ENCODE assay signal across 9 cellular contexts in genomic region chr12:4118601-4119156, GRCh38.
A peak's percentile ranks its signal among the peaks of the same experiment; 100 is the strongest.
DNase-seq lines count a peak whose midpoint lies in the region; ATAC-seq and TF ChIP-seq lines count a peak whose summit lies in the region.
"Had no signal": no experiment of that assay in that cellular context is flagged by ENCODE, and none has a peak within 500 bp of the region (broad histone marks: within the 10 kb centered on the region; RNA-seq: fewer than 3 reads in every experiment).

No MANE protein-coding gene starts in this region.

- no peaks in the 10 kb centered on the region for H3K36me3 ChIP-seq in GM06990 (ENCODE audit: control insufficient read depth, insufficient read depth, low read length)
- H3K36me3 ChIP-seq in MM.1S (replicated peaks; ENCODE audit: insufficient read depth, low read length) = no peaks in the 10 kb centered on the region
- no peaks in the 10 kb centered on the region for H3K36me3 ChIP-seq in left lung
- no peaks in the 10 kb centered on the region for H3K36me3 ChIP-seq in mesendoderm (ENCODE audit: control insufficient read depth, insufficient read depth, low read length)

- in situ Hi-C loops in GM13976 (cut with MboI; ENCODE audit: low sequenced_read_pairs, unreplicated experiment) = no loop called here

- TF ChIP-seq CTCF in GM06990 (IDR thresholded peaks at IDR 0.05; ENCODE audit: insufficient read depth, low read length, poor library complexity, severe bottlenecking) = no peak
- TF ChIP-seq CTCF in MM.1S (IDR thresholded peaks at IDR 0.05; ENCODE audit: low read length) = no peak
- TF ChIP-seq CTCF in left lung (IDR thresholded peaks at IDR 0.05) = no peak
- TF ChIP-seq CTCF in GM13976 (IDR thresholded peaks at IDR 0.05; ENCODE audit: borderline replicate concordance, control extremely low read depth, extremely low read depth, insufficient read depth, missing control alignments) = no peak

- H3K4me2 ChIP-seq in MM.1S (ENCODE audit: low read depth, low read length) = peak overlapping the region; percentile 99
- H3K4me2 ChIP-seq in mesendoderm (ENCODE audit: low read length) = no peak overlapping the region

- intact Hi-C loops in left lung (cut with DNase I) = no loop called here

- WGBS in mesendoderm (ENCODE audit: extremely low coverage, insufficient coverage, low lambda C conversion rate) = no CpG with 5 or more reads among the region's 7 CpGs

- H3K56ac ChIP-seq in mesendoderm (ENCODE audit: low read length) = no peak overlapping the region

- H3K9ac ChIP-seq in MM.1S (ENCODE audit: low read length) (peak overlapping the region; percentile 92), mesendoderm (ENCODE audit: low read length) (no peak overlapping the region)
- H3K9ac ChIP-seq: parathyroid adenoma had no signal

- H3K27me3 ChIP-seq in GM06990 (replicated peaks; ENCODE audit: control insufficient read depth, insufficient read depth, low read length) (no peaks in the 10 kb centered on the region), MM.1S (replicated peaks; ENCODE audit: insufficient read depth, low read length) (no peaks in the 10 kb centered on the region), left lung (peaks cover 0 to 20% of the 10 kb centered on the region in 2 donors), mesendoderm (ENCODE audit: insufficient read depth, low read length, poor library complexity) (no peaks in the 10 kb centered on the region)

- no peak overlapping the region for H3K4ac ChIP-seq in mesendoderm (ENCODE audit: low read depth, low read length)

- no peaks in the 10 kb centered on the region for H4K20me1 ChIP-seq in MM.1S (ENCODE audit: insufficient read depth, low read length)

- H2AFZ ChIP-seq in MM.1S (ENCODE audit: low read length) = no peak overlapping the region
- H2AFZ ChIP-seq: parathyroid adenoma had no signal

- DNase-seq in GM06990 (ENCODE audit: extremely low read depth, insufficient read length) (peak; percentile 76), MM.1S (no peak), left lung (no peak), NCI-H187 treated with DMSO at 0.1 percent for 48 hours (lab: John Stamatoyannopoulos, UW) (no peak), mesendoderm (no peak), GM13976 (ENCODE audit: low spot score) (no peak)

- H3K9me3 ChIP-seq in MM.1S (replicated peaks; ENCODE audit: insufficient read depth, low read length) = no peaks in the 10 kb centered on the region
- no peaks in the 10 kb centered on the region for H3K9me3 ChIP-seq in left lung

- no peak overlapping the region for H2BK5ac ChIP-seq in mesendoderm (ENCODE audit: low read length)

- H3K27ac ChIP-seq in MM.1S (ENCODE audit: low read length) = peak overlapping the region; percentile 96
- no peak overlapping the region for H3K27ac ChIP-seq in left lung
- H3K27ac ChIP-seq in mesendoderm (ENCODE audit: low read depth, low read length) = no peak overlapping the region
- H3K27ac ChIP-seq: parathyroid adenoma had no signal

- H3K18ac ChIP-seq in mesendoderm (ENCODE audit: low read length) = no peak overlapping the region

- no peak overlapping the region for H2BK15ac ChIP-seq in mesendoderm (replicated peaks; ENCODE audit: low read depth)

- ATAC-seq in GM21390 (IDR thresholded peaks at IDR 0.05; ENCODE audit: unreplicated experiment) (peak; percentile 12), left lung (peak; percentile 8), HG02840 (IDR thresholded peaks at IDR 0.05; ENCODE audit: low FRiP score, unreplicated experiment) (no peak)

- no peak overlapping the region for H2AK5ac ChIP-seq in mesendoderm (ENCODE audit: low read length)

- no peaks in the 10 kb centered on the region for H3K79me1 ChIP-seq in mesendoderm (ENCODE audit: low read length)

- H3K4me3 ChIP-seq in GM06990 (replicated peaks; ENCODE audit: low read depth, low read length) = peak overlapping the region; percentile 33
- peak overlapping the region; percentile 72 for H3K4me3 ChIP-seq in MM.1S (ENCODE audit: low read length)
- no peak overlapping the region for H3K4me3 ChIP-seq in left lung
- no peak overlapping the region for H3K4me3 ChIP-seq in mesendoderm (ENCODE audit: low read length)

- H3K79me2 ChIP-seq in MM.1S (ENCODE audit: low read length) (peaks cover 24% of the 10 kb centered on the region), mesendoderm (ENCODE audit: control insufficient read depth, insufficient read depth, low read length) (no peaks in the 10 kb centered on the region)
- H3K79me2 ChIP-seq: parathyroid adenoma had no signal

- H2BK120ac ChIP-seq in mesendoderm (ENCODE audit: low read depth, low read length) = no peak overlapping the region

- H3K9me2 ChIP-seq in MM.1S (replicated peaks; ENCODE audit: insufficient read depth, low read length) = no peaks in the 10 kb centered on the region

- H4K8ac ChIP-seq in mesendoderm (ENCODE audit: low read depth, low read length) = no peak overlapping the region

- H3F3A ChIP-seq in MM.1S (ENCODE audit: insufficient read depth, low read length) = peaks cover 42% of the 10 kb centered on the region

- no peak overlapping the region for H3K23ac ChIP-seq in mesendoderm (ENCODE audit: low read length)

- no peak overlapping the region for H4K5ac ChIP-seq in mesendoderm (ENCODE audit: low read length)

- H3K4me1 ChIP-seq in MM.1S (ENCODE audit: low read length) = peaks cover 47% of the 10 kb centered on the region
- peaks cover 3 to 20% of the 10 kb centered on the region in 2 donors for H3K4me1 ChIP-seq in left lung
- H3K4me1 ChIP-seq in mesendoderm (ENCODE audit: control insufficient read depth, low read depth, low read length) = peaks cover 5% of the 10 kb centered on the region
- H3K4me1 ChIP-seq: parathyroid adenoma had no signal

Comparison
In these comparisons a context has a peak if more than half of its experiments do, and no peak if none do; other contexts are left out.
1. H3K4me3 ChIP-seq: peak in GM06990 (single experiment) and MM.1S (single experiment); none in left lung (0 of 2) and mesendoderm (single experiment).